Comparison of ENCODE assay signal across 10 cellular contexts in the genomic region with DNA sequence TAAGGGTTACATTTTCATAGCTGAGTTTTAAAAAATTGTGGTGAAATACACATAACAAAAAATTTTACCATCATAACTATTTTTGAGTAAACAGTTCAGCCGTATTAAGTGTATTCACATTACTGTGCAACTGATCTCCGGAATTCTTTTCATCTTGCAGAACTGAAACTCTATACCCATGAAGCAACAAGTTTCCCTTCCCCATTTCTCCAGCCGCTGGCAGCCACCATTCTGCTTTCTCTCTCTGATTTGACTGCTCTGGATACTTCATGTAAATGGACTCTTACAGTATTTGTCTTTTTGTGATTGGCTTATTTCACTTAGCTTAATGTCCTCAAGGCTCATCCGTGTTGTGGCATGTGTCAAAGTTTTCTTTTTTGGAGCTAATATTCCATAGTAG.
DNase-seq lines count a peak whose midpoint lies in the region; ATAC-seq and TF ChIP-seq lines count a peak whose summit lies in the region.
"Had no signal": no experiment of that assay in that cellular context is flagged by ENCODE, and none has a peak within 500 bp of the region (broad histone marks: within the 10 kb centered on the region; RNA-seq: fewer than 3 reads in every experiment).

No MANE protein-coding gene starts in this region.

- no peaks in the 10 kb centered on the region for H3K36me3 ChIP-seq in smooth muscle cell (ENCODE audit: low read depth)

- no peak overlapping the region for H3K27ac Mint-ChIP-seq in memory B cell
- H3K27ac Mint-ChIP-seq: nephron had no signal

- H3K27me3 ChIP-seq in smooth muscle cell (ENCODE audit: low read depth): no peaks in the 10 kb centered on the region

- H3K9ac ChIP-seq in smooth muscle cell (ENCODE audit: low read depth): no peak overlapping the region

- ATAC-seq in GM18907 (IDR thresholded peaks at IDR 0.05; ENCODE audit: unreplicated experiment) (peak; percentile 100), HG02642 (IDR thresholded peaks at IDR 0.05; ENCODE audit: poor library complexity, unreplicated experiment) (peak; percentile 100), memory B cell (ENCODE audit: low read depth) (peak; percentile 99)

- H3K79me2 ChIP-seq in smooth muscle cell (ENCODE audit: low read depth): no peaks in the 10 kb centered on the region

- H3K4me1 Mint-ChIP-seq in memory B cell: peaks cover 18% of the 10 kb centered on the region

- peaks cover 3% of the 10 kb centered on the region for H3K4me1 ChIP-seq in smooth muscle cell (ENCODE audit: low read depth)

- 94% methylated on average over 4 of the region's 4 CpGs for WGBS in smooth muscle cell (ENCODE audit: low lambda C conversion rate)

- H3K27me3 Mint-ChIP-seq in memory B cell: peaks cover 3% of the 10 kb centered on the region

- H3K9me3 ChIP-seq in smooth muscle cell (replicated peaks; ENCODE audit: low read depth): no peaks in the 10 kb centered on the region

- H3K4me2 ChIP-seq in smooth muscle cell: no peak overlapping the region

- no peak for TF ChIP-seq CTCF in smooth muscle cell (IDR thresholded peaks at IDR 0.05; ENCODE audit: borderline replicate concordance, insufficient read depth, poor library complexity, severe bottlenecking)

- no peaks in the 10 kb centered on the region for H4K20me1 ChIP-seq in smooth muscle cell (ENCODE audit: low read depth)

- no peak overlapping the region for H3K4me3 ChIP-seq in smooth muscle cell

- no peaks in the 10 kb centered on the region for H3F3A ChIP-seq in smooth muscle cell (ENCODE audit: low read depth)

- H3K27ac ChIP-seq in smooth muscle cell (ENCODE audit: low read depth): no peak overlapping the region

- H3K9me3 Mint-ChIP-seq in memory B cell: peaks cover 1% of the 10 kb centered on the region

- DNase-seq in LHCN-M2 (ENCODE audit: low read depth) (peak; percentile 34), memory B cell (ENCODE audit: low spot score in 2 of 2) (peak; percentile 36 to 62), smooth muscle cell (lab: John Stamatoyannopoulos, UW; ENCODE audit: unreplicated experiment) (no peak), NCI-H345 treated with DMSO at 0.1 percent for 48 hours (lab: John Stamatoyannopoulos, UW; ENCODE audit: unreplicated experiment) (no peak), HuH-7.5 (ENCODE audit: low spot score) (no peak)
- no peak for DNase-seq in stimulated activated CD4-positive, alpha-beta T cell treated with anti-CD3 and anti-CD28 coated beads, Interleukin-4, amount 100 ng/mL, for 1 hour
- DNase-seq: NCI-H510A had no signal

- no peak overlapping the region for H2AFZ ChIP-seq in smooth muscle cell (ENCODE audit: low read depth)

- H3K36me3 Mint-ChIP-seq in memory B cell: peaks cover 5% of the 10 kb centered on the region

- H3K4me3 Mint-ChIP-seq in memory B cell: peak overlapping the region; percentile 12
- H3K4me3 Mint-ChIP-seq: nephron had no signal

Comparison
In these comparisons a context has a peak if more than half of its experiments do, and no peak if none do; other contexts are left out.
1. DNase-seq: peak in LHCN-M2 (single experiment) and memory B cell (2 of 2); none in stimulated activated CD4-positive, alpha-beta T cell treated with anti-CD3 and anti-CD28 coated beads, Interleukin-4, amount 100 ng/mL, for 1 hour (single experiment), smooth muscle cell (single experiment), NCI-H345 treated with DMSO at 0.1 percent for 48 hours (single experiment) and HuH-7.5 (single experiment).
2. Peak in every context shown above with its lines, with median percentiles within 50 percentile points of each other: ATAC-seq.